ENCODE assay signal across 40 cellular contexts in the genomic region with DNA sequence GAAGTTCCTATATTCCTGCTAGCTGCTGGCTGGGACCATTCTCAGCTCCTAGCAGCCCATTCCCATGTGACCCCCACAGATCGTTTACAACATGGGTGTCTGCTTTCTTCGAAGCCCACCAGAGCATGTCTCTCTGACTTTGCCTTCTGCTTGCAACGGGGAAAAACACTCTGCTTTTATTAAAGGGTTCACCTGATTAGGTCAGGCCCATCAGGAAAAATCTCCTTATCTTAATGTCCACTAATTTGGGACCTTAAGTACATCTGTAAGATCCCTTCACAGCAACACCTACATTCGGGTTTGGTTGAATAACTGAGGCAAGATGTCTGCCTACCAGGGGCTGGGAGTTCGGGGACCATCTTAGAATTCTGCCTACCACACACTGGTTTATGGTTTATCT.
"Had no signal": no experiment of that assay in that cellular context is flagged by ENCODE, and none has a peak within 500 bp of the region (broad histone marks: within the 10 kb centered on the region; RNA-seq: fewer than 3 reads in every experiment).

No MANE protein-coding gene starts in this region.

- ATAC-seq: activated naive CD4-positive, alpha-beta T cell treated with anti-CD3 and anti-CD28 coated beads, Interleukin-2, amount 50 U/mL, for 72 hours; activated naive CD8-positive, alpha-beta T cell treated with anti-CD3 and anti-CD28 coated beads, Interleukin-2, amount 50 U/mL, for 24 hours; activated T-cell treated with anti-CD3 and anti-CD28 coated beads, Interleukin-2, amount 50 U/mL, for 4 hours; activated T-cell treated with anti-CD3 and anti-CD28 coated beads, Interleukin-2, amount 50 U/mL, for 72 hours; activated T-helper 17 cell treated with anti-CD3 and anti-CD28 coated beads, Interleukin-2, amount 50 U/mL, for 72 hours; body of pancreas had no signal

- H3K9me3 ChIP-seq: adrenal gland, ascending aorta, body of pancreas, breast epithelium had no signal

- H3K4me1 ChIP-seq: ascending aorta, body of pancreas had no signal

- H3K9me3 Mint-ChIP-seq: central memory CD8-positive, alpha-beta T cell had no signal

- H3K27ac Mint-ChIP-seq: activated naive CD4-positive, alpha-beta T cell treated with anti-CD3 and anti-CD28 coated beads for 36 hours; activated naive CD4-positive, alpha-beta T cell treated with anti-CD3 and anti-CD28 coated beads, Interleukin-2, amount 10 ng/mL, durations not matched to agents 7 days and 5 days; activated naive CD4-positive, alpha-beta T cell treated with anti-CD3 and anti-CD28 coated beads, Interleukin-2, amount 50 U/mL, for 24 hours; activated naive CD4-positive, alpha-beta T cell treated with anti-CD3 and anti-CD28 coated beads, Interleukin-2, amount 50 U/mL, for 72 hours; activated naive CD8-positive, alpha-beta T cell; activated naive CD8-positive, alpha-beta T cell treated with anti-CD3 and anti-CD28 coated beads for 36 hours; activated naive CD8-positive, alpha-beta T cell treated with anti-CD3 and anti-CD28 coated beads, Interleukin-2, amount 10 ng/mL, durations not matched to agents 7 days and 5 days; activated naive CD8-positive, alpha-beta T cell treated with anti-CD3 and anti-CD28 coated beads, Interleukin-2, amount 50 U/mL, for 24 hours; activated T-cell treated with anti-CD3 and anti-CD28 coated beads, Interleukin-2, amount 50 U/mL, for 24 hours; activated T-cell treated with anti-CD3 and anti-CD28 coated beads, Interleukin-2, amount 50 U/mL, for 72 hours; activated T-helper 1 cell treated with anti-CD3 and anti-CD28 coated beads, Interleukin-12 subunit alpha, Interleukin-12 subunit beta, Interleukin-2, Interleukin-4 antibody, amounts not matched to agents 30 ng/mL and 10 ng/mL and 1 ng/mL, durations not matched to agents 14 hours and 24 hours and 36 hours; activated T-helper 17 cell treated with anti-CD3 and anti-CD28 coated beads, Interleukin-2, amount 50 U/mL, for 72 hours; activated T-helper 2 cell treated with anti-CD3 and anti-CD28 coated beads, Interferon-gamma antibody, Interleukin-2, Interleukin-4, amounts not matched to agents 10 μg/mL and 5 μg/mL and 100 μg/mL, durations not matched to agents 14 hours and 24 hours and 36 hours; brain had no signal

- H3K4me3 ChIP-seq: adrenal gland, ascending aorta, body of pancreas, breast epithelium, cardiac muscle cell had no signal

- H3K4me1 Mint-ChIP-seq: activated naive CD4-positive, alpha-beta T cell treated with anti-CD3 and anti-CD28 coated beads, Interleukin-2, amount 10 ng/mL, durations not matched to agents 7 days and 5 days; activated naive CD4-positive, alpha-beta T cell treated with anti-CD3 and anti-CD28 coated beads, Interleukin-2, amount 50 U/mL, for 24 hours; activated naive CD8-positive, alpha-beta T cell treated with anti-CD3 and anti-CD28 coated beads for 36 hours; activated naive CD8-positive, alpha-beta T cell treated with anti-CD3 and anti-CD28 coated beads, Interleukin-2, amount 10 ng/mL, durations not matched to agents 7 days and 5 days; activated naive CD8-positive, alpha-beta T cell treated with anti-CD3 and anti-CD28 coated beads, Interleukin-2, amount 50 U/mL, for 24 hours; activated T-helper 17 cell treated with anti-CD3 and anti-CD28 coated beads, Interleukin-2, amount 50 U/mL, for 72 hours had no signal

- H3K4me3 Mint-ChIP-seq: activated naive CD4-positive, alpha-beta T cell treated with anti-CD3 and anti-CD28 coated beads for 36 hours; activated naive CD4-positive, alpha-beta T cell treated with anti-CD3 and anti-CD28 coated beads, Interleukin-2, amount 10 ng/mL, durations not matched to agents 7 days and 5 days; activated naive CD4-positive, alpha-beta T cell treated with anti-CD3 and anti-CD28 coated beads, Interleukin-2, amount 50 U/mL, for 24 hours; activated naive CD8-positive, alpha-beta T cell; activated naive CD8-positive, alpha-beta T cell treated with anti-CD3 and anti-CD28 coated beads for 36 hours; activated naive CD8-positive, alpha-beta T cell treated with anti-CD3 and anti-CD28 coated beads, Interleukin-2, amount 10 ng/mL, durations not matched to agents 7 days and 5 days; activated naive CD8-positive, alpha-beta T cell treated with anti-CD3 and anti-CD28 coated beads, Interleukin-2, amount 50 U/mL, for 24 hours; activated T-cell treated with anti-CD3 and anti-CD28 coated beads, Interleukin-2, amount 50 U/mL, for 24 hours; activated T-cell treated with anti-CD3 and anti-CD28 coated beads, Interleukin-2, amount 50 U/mL, for 4 hours; activated T-cell treated with anti-CD3 and anti-CD28 coated beads, Interleukin-2, amount 50 U/mL, for 72 hours; activated T-helper 1 cell treated with anti-CD3 and anti-CD28 coated beads, Interleukin-12 subunit alpha, Interleukin-12 subunit beta, Interleukin-2, Interleukin-4 antibody, amounts not matched to agents 30 ng/mL and 10 ng/mL and 1 ng/mL, durations not matched to agents 14 hours and 24 hours and 36 hours; activated T-helper 17 cell treated with anti-CD3 and anti-CD28 coated beads, Interleukin-2, amount 50 U/mL, for 72 hours; brain; central memory CD8-positive, alpha-beta T cell had no signal

- DNase-seq: activated effector memory CD4-positive, alpha-beta T cell treated with anti-CD3 and anti-CD28 coated beads, Interleukin-2, amount 50 U/mL, for 16 hours; activated effector memory CD4-positive, alpha-beta T cell treated with Interleukin-2 at 50 U/mL for 16 hours; activated gamma-delta T cell; activated gamma-delta T cell treated with Interleukin-2 at 50 U/mL for 16 hours; activated naive CD4-positive, alpha-beta T cell; activated naive CD4-positive, alpha-beta T cell treated with anti-CD3 and anti-CD28 coated beads for 36 hours; activated naive CD4-positive, alpha-beta T cell treated with anti-CD3 and anti-CD28 coated beads, Interleukin-2, amount 10 ng/mL, durations not matched to agents 7 days and 5 days; activated naive CD4-positive, alpha-beta T cell treated with anti-CD3 and anti-CD28 coated beads, Interleukin-2, amount 50 U/mL, for 16 hours; activated naive CD4-positive, alpha-beta T cell treated with Interleukin-2 at 50 U/mL for 16 hours; activated naive CD8-positive, alpha-beta T cell treated with anti-CD3 and anti-CD28 coated beads for 36 hours; activated naive CD8-positive, alpha-beta T cell treated with anti-CD3 and anti-CD28 coated beads, Interleukin-2, amount 10 ng/mL, durations not matched to agents 7 days and 5 days; activated naive CD8-positive, alpha-beta T cell treated with anti-CD3 and anti-CD28 coated beads, Interleukin-2, amount 50 U/mL, for 24 hours; activated T-cell treated with anti-CD3 and anti-CD28 coated beads, Interleukin-2, amount 50 U/mL, for 1 hour; activated T-cell treated with anti-CD3 and anti-CD28 coated beads, Interleukin-2, amount 50 U/mL, for 24 hours; activated T-cell treated with anti-CD3 and anti-CD28 coated beads, Interleukin-2, amount 50 U/mL, for 4 hours; activated T-cell treated with anti-CD3 and anti-CD28 coated beads, Interleukin-2, amount 50 U/mL, for 48 hours; activated T-cell treated with anti-CD3 and anti-CD28 coated beads, Interleukin-2, amount 50 U/mL, for 72 hours; adrenal gland; amniotic stem cell; amygdala; anterior cingulate cortex; aorta; body of pancreas; brain microvascular endothelial cell; caudate nucleus; central memory CD4-positive, alpha-beta T cell; cerebellar nuclear complex had no signal

- H3K27me3 ChIP-seq: adrenal gland, ascending aorta, body of pancreas, brain microvascular endothelial cell, breast epithelium, cardiac muscle cell had no signal

- H3K27ac ChIP-seq: adrenal gland, ascending aorta, body of pancreas, brain microvascular endothelial cell, breast epithelium, cardiac muscle cell had no signal

- FAIRE-seq: astrocyte, bronchial epithelial cell had no signal

- H3K36me3 ChIP-seq: adrenal gland, ascending aorta, brain microvascular endothelial cell, breast epithelium, cardiac muscle cell had no signal
